ENCODE assay signal across 10 cellular contexts in the genomic region with DNA sequence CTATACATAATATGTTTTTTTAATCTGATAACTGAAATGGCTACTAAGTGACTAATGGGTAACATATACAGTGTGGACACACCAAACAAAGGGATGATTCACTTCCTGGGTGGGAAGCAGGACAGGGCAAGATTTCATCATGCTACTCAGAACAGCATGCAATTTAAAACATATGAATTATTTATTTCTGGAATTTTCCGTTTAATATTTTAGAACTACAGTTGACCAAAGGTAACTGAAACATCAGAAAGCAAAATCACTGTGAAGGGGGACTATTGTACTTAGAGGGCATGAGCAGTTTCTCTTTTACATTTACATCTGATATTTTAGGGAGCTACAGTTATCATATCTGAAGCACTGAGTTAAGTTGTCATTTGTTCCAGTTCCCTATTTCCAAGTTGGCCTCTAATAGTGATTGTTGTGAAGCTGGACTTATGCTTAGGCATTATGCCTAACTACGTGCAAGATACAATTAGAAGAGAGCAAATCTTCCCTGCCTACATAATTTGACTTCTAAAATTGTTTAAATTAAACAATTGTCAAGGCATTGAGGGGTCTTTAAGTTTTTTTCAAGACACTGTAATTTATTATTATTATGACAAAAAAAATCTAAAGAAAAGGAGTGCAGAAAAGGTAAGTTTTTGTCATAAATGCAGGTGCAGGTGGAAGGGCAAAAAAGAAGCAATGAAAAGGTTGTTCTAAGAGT. TPM values are rescaled to one million over a fixed set of nuclear protein-coding genes. Genes with fewer than 3 reads are reported as not detected.
A peak's percentile ranks its signal among the peaks of the same experiment; 100 is the strongest.
DNase-seq lines count a peak whose midpoint lies in the region; ATAC-seq and TF ChIP-seq lines count a peak whose summit lies in the region.
"Had no signal": no experiment of that assay in that cellular context is flagged by ENCODE, and none has a peak within 500 bp of the region (broad histone marks: within the 10 kb centered on the region; RNA-seq: fewer than 3 reads in every experiment).

No MANE protein-coding gene starts in this region.

- peak overlapping the region in 1 of 2 donors; percentile 70 for H3K27ac ChIP-seq in left lung

- TF ChIP-seq CTCF in astrocyte of the cerebellum (IDR thresholded peaks at IDR 0.05; ENCODE audit: low read depth, low read length, missing control alignments) (no peak), left lung (IDR thresholded peaks at IDR 0.05) (no peak)

- no peak overlapping the region for H3K4me3 ChIP-seq in astrocyte of the cerebellum (ENCODE audit: low read depth, low read length)
- no peak overlapping the region for H3K4me3 ChIP-seq in left lung

- intact Hi-C loops in left lung (cut with DNase I): no loop called here

- H3K9me3 ChIP-seq in left lung: no peaks in the 10 kb centered on the region

- no peaks in the 10 kb centered on the region for H3K27me3 ChIP-seq in left lung

- H3K4me1 ChIP-seq in left lung: no peaks in the 10 kb centered on the region

- ATAC-seq in left lung: peak; percentile 62
- no peak for ATAC-seq in HG03378 (IDR thresholded peaks at IDR 0.05; ENCODE audit: unreplicated experiment)

- DNase-seq in AG08396 (ENCODE audit: low spot score) (peak; percentile 12), HT1080 (ENCODE audit: low read depth) (peak; percentile 72), astrocyte of the cerebellum (ENCODE audit: low read depth) (peak; percentile 8), left lung (no peak), cerebellar nuclear complex (lab: John Stamatoyannopoulos, UW) (no peak), T1000 (lab: John Stamatoyannopoulos, UW) (no peak), ureter (ENCODE audit: low spot score) (no peak)
- DNase-seq: activated CD8-positive, alpha-beta memory T cell treated with anti-CD3 and anti-CD28 coated beads for 24 hours; NCI-H524 treated with DMSO at 0.1 percent for 48 hours had no signal

- H3K36me3 ChIP-seq in left lung: no peaks in the 10 kb centered on the region

- in situ Hi-C loops in astrocyte of the cerebellum (cut with HindIII; ENCODE audit: low sequenced_read_pairs): no loop called here

RNA-seq across cellular contexts. Expression of a gene that starts 34.3 kb away (rescaled TPM):
- total RNA-seq in HT1080 (2014; rRNA removed; shearing (Covaris generic)): not detected in 2 replicates
- polyA plus RNA-seq in HT1080 (2015; cell fraction: cytosol; rRNA removed): not detected in 2 replicates
- polyA plus RNA-seq in HT1080 (2015; cell fraction: nucleus; rRNA removed): 0.02 TPM in 1 of 2 replicates, not detected in the other
- total RNA-seq in left lung (10 to 100 TPM; 12.4 to 14.6 TPM), ureter (14.9 TPM)

RNA-seq across cellular contexts. Expression of a gene that starts 52.7 kb away (rescaled TPM):
- 0.05 TPM in 1 of 2 replicates, not detected in the other for total RNA-seq in HT1080 (2014; rRNA removed; shearing (Covaris generic))
- polyA plus RNA-seq in HT1080 (2015; cell fraction: cytosol; rRNA removed): 0.33 and 0.40 TPM in 2 replicates
- 0.54 and 1.1 TPM in 2 replicates for polyA plus RNA-seq in HT1080 (2015; cell fraction: nucleus; rRNA removed)
- total RNA-seq in left lung (1 to 10 TPM; 4.0 to 5.9 TPM), ureter (9.8 TPM)

Comparison
In these comparisons a context has a peak if more than half of its experiments do, and no peak if none do; other contexts are left out.
1. DNase-seq: peak in AG08396 (single experiment), HT1080 (single experiment) and astrocyte of the cerebellum (single experiment); none in left lung (0 of 2), cerebellar nuclear complex (0 of 2), T1000 (single experiment) and ureter (single experiment).
2. RNA of a gene that starts 34.3 kb away (total RNA-seq): 14.9 TPM in ureter (single experiment) and 12.4 to 14.6 TPM in left lung; not detected in HT1080; every median in the first group is over 10 times any median in the second.